ENCODE assay signal across 8 cellular contexts in the genomic region with DNA sequence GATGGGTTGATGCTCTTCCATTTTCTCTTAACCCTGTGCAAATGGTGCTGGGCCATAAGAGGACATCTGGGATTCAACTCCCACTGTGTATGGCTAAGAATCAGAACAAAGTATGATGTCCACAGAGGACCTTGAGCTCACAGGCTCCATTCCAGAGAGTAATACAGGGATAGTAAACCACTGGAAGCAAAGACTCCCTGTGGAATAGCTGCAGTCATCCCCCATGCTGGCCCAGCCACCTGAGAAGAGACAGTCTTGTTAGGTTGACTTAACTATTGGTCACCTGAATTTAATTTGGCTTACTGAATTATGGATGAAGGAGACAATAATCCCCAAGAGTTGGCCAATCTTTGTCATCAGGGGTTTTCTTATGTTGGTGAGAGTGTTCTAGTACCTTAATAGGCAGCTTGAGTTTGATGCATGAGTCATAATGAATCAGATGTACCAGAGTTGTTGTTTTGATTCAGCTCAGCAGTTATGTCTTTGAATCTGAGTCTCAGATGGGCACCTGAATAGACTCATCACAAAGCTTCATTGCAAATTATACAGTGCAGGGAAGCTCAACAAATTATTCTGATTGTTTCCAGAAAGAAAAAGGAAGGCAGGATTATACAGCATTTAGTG.
A peak's percentile ranks its signal among the peaks of the same experiment; 100 is the strongest.
DNase-seq lines count a peak whose midpoint lies in the region; TF ChIP-seq lines count a peak whose summit lies in the region.

No MANE protein-coding gene starts in this region.

- peak overlapping the region; percentile 78; the same call in 1 of the 2 replicates for H2AFZ ChIP-seq in OCI-LY1 (ENCODE audit: low read length)

- no peaks in the 10 kb centered on the region for H3F3A ChIP-seq in OCI-LY1 (ENCODE audit: insufficient read depth, low read length)

- no peak overlapping the region for H3K9ac ChIP-seq in OCI-LY1 (ENCODE audit: low read length)

- H3K9me2 ChIP-seq in OCI-LY1 (ENCODE audit: low read depth, low read length), result no peaks in the 10 kb centered on the region

- no peaks in the 10 kb centered on the region for H3K36me3 ChIP-seq in OCI-LY1 (ENCODE audit: insufficient read depth, low read length)

- TF ChIP-seq CTCF in GM12865 (IDR thresholded peaks at IDR 0.05; ENCODE audit: insufficient read depth, low read depth, low read length, missing control alignments), result no peak
- no peak for TF ChIP-seq CTCF in OCI-LY1 (IDR thresholded peaks at IDR 0.05; ENCODE audit: low read length)
- no peak for TF ChIP-seq CTCF in GM20000 (IDR thresholded peaks at IDR 0.05; ENCODE audit: extremely low read depth, missing control alignments)

- DNase-seq in GM12865 (ENCODE audit: low read depth), result peak; percentile 43
- DNase-seq in HCEC 1CT, result peak; percentile 89
- peak; percentile 95 for DNase-seq in iris pigment epithelial cell (ENCODE audit: low read depth)
- no peak for DNase-seq in NCI-H2227 (lab: John Stamatoyannopoulos, UW; ENCODE audit: unreplicated experiment)
- DNase-seq in T1000 (lab: John Stamatoyannopoulos, UW), result no peak
- DNase-seq in GM20000 (ENCODE audit: low spot score), result no peak
- no peak for DNase-seq in SIG-M5 treated with dmso at 0.1 percent for 504 hours (lab: John Stamatoyannopoulos, UW; ENCODE audit: unreplicated experiment)

- peak overlapping the region; percentile 32; the same call in 1 of the 2 replicates for H3K4me2 ChIP-seq in OCI-LY1 (ENCODE audit: low read length)

- peaks cover 16% of the 10 kb centered on the region for H3K4me1 ChIP-seq in OCI-LY1 (ENCODE audit: insufficient read depth, low read length, severe bottlenecking)

- H3K9me3 ChIP-seq in OCI-LY1 (ENCODE audit: low read length), result 0 out of 2 replicates have a peak, but pooled peaks cover 5% of the 10 kb centered on the region

- H3K4me3 ChIP-seq in GM12865 (ENCODE audit: low read depth, low read length) (no peak overlapping the region), OCI-LY1 (ENCODE audit: low read depth, low read length, poor library complexity, severe bottlenecking) (no peak overlapping the region)

- no peaks in the 10 kb centered on the region for H4K20me1 ChIP-seq in OCI-LY1 (ENCODE audit: insufficient read depth, low read length)

- no peaks in the 10 kb centered on the region for H3K27me3 ChIP-seq in OCI-LY1 (ENCODE audit: insufficient read depth, low read length)

- H3K27ac ChIP-seq in OCI-LY1 (ENCODE audit: low read depth, low read length, poor library complexity, severe bottlenecking), result no peak overlapping the region

- no peaks in the 10 kb centered on the region for H3K79me2 ChIP-seq in OCI-LY1 (ENCODE audit: insufficient read depth, low read length)

Comparison
In these comparisons a context has a peak if more than half of its experiments do, and no peak if none do; other contexts are left out.
1. DNase-seq: peak in GM12865 (single experiment), HCEC 1CT (single experiment) and iris pigment epithelial cell (single experiment); none in NCI-H2227 (single experiment), T1000 (single experiment), GM20000 (single experiment) and SIG-M5 treated with dmso at 0.1 percent for 504 hours (single experiment).